19 cellular contexts compared by ENCODE assay signal in the genomic region with DNA sequence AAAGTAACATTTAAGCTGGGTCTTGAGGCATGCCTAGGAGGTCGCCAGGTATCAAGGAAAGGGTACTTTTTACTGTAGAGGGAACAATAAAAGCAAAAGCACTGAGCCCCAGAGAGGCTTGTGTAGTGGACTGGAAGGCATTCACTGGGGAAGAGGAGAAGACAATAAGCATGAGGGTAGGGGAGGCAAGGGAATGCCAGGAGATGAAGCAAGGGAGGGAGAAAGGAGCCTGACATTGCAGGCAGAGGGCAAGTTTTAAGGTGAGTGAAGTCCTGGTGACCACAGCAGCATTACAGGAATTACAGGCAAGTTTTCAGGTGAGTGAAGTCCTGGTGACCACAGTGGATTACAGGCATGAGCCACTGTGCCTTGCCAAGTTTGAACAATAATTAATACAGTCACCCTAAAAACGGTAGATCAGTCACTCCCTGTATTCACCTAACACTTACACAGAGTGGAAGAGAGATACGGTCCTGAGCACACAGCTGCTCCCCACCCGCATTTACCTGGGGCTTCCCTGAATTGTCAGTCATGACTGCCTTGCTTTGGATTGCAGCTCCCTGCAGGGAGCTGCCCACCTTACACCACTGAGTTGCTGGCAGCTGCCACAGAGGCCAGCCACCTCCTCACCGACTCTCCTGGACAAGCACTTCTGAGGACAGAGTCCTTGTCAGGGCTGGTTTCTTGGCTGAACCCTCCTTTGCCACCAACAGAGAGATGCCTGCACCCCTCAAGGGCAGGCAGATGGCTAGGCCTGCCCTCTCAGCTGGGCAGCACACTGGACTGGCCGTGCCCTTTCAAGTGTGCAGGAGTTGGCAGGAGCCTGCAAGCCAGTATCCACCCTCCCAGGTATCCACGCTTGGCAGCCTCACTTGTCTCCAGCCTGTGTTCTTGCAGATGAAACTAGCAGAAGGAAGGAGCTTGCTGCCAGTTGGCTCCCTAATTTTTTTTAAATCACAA. TPM values are rescaled to one million over a fixed set of nuclear protein-coding genes. Genes with fewer than 3 reads are reported as not detected.
DNase-seq lines count a peak whose midpoint lies in the region; ATAC-seq and TF ChIP-seq lines count a peak whose summit lies in the region.
"Had no signal": no experiment of that assay in that cellular context is flagged by ENCODE, and none has a peak within 500 bp of the region (broad histone marks: within the 10 kb centered on the region; RNA-seq: fewer than 3 reads in every experiment).

No MANE protein-coding gene starts in this region.

- H3F3A ChIP-seq in SK-N-SH (replicated peaks; ENCODE audit: insufficient read depth), result no peaks in the 10 kb centered on the region
- H3F3A ChIP-seq in GM23248 (ENCODE audit: insufficient read depth), result no peaks in the 10 kb centered on the region

- TF ChIP-seq CTCF in SK-N-SH (IDR thresholded peaks at IDR 0.05), result no peak

- H3K36me3 ChIP-seq in SK-N-SH (replicated peaks in 1 of 2; ENCODE audit: control insufficient read depth in 1 of 2, insufficient read depth in 2 of 2, low read length in 1 of 2) (no peaks in the 10 kb centered on the region), GM23248 (ENCODE audit: low read depth) (no peaks in the 10 kb centered on the region)

- H3K79me2 ChIP-seq in SK-N-SH (ENCODE audit: insufficient read depth) (no peaks in the 10 kb centered on the region), GM23248 (ENCODE audit: insufficient read depth) (no peaks in the 10 kb centered on the region)

- no peak overlapping the region for H3K9ac ChIP-seq in SK-N-SH
- no peak overlapping the region for H3K9ac ChIP-seq in GM23248

- no peak for TF ChIP-seq RAD21 in SK-N-SH (IDR thresholded peaks at IDR 0.05; ENCODE audit: low read length)

- H4K20me1 ChIP-seq in SK-N-SH (ENCODE audit: insufficient read depth) (no peaks in the 10 kb centered on the region), GM23248 (ENCODE audit: insufficient read depth) (no peaks in the 10 kb centered on the region)

- in situ Hi-C loops in GM23248 (cut with MboI), result no loop called here

- 58% methylated on average over 7 of the region's 7 CpGs for WGBS in SK-N-SH (ENCODE audit: low lambda C conversion rate)
- WGBS in GM23248 (ENCODE audit: low coverage in 1 of 2, low lambda C conversion rate in 2 of 2, missing lambda C conversion rate in 2 of 2), 2 experiments, result 72 to 75% methylated on average over 7 of the region's 7 CpGs

- POLR2A ChIA-PET in SK-N-SH (lab: Yijun Ruan, JAX), result no interaction called here

- ATAC-seq in SK-N-SH treated with all-trans-retinoic acid at 6 μM for 48 hours, result no peak
- ATAC-seq: K562 had no signal

- H3K4me1 ChIP-seq in SK-N-SH (ENCODE audit: control insufficient read depth in 1 of 2, insufficient read depth in 2 of 2, low read depth in 1 of 2, low read length in 1 of 2) (peaks cover 0 to 10% of the 10 kb centered on the region in 2 experiments; a peak in 2 of 4 replicates), GM23248 (ENCODE audit: insufficient read depth) (peaks cover 11% of the 10 kb centered on the region)

- TF ChIP-seq EP300 in SK-N-SH (IDR thresholded peaks at IDR 0.05; ENCODE audit: borderline replicate concordance in 1 of 2, low read depth in 1 of 2, low read length in 1 of 2), result no peak

- H3K9me2 ChIP-seq in SK-N-SH (no peaks in the 10 kb centered on the region), GM23248 (ENCODE audit: insufficient read depth) (no peaks in the 10 kb centered on the region)

- no peaks in the 10 kb centered on the region for H3K27me3 ChIP-seq in SK-N-SH (ENCODE audit: insufficient read depth)
- H3K27me3 ChIP-seq in GM23248 (replicated peaks; ENCODE audit: insufficient read depth), result no peaks in the 10 kb centered on the region; the same call in 1 of the 2 replicates

- H3K9me3 ChIP-seq in SK-N-SH, result no peaks in the 10 kb centered on the region
- H3K9me3 ChIP-seq in GM23248 (ENCODE audit: low read depth), result no peaks in the 10 kb centered on the region

- CTCF ChIA-PET in SK-N-SH (lab: Yijun Ruan, JAX), result interaction anchor here (1.7 kb wide), 1 partner anchor 193 kb away, joined by 5 read pairs; no protein-coding TSS in a partner anchor

- H3K4me2 ChIP-seq in SK-N-SH (no peak overlapping the region), GM23248 (ENCODE audit: unreplicated experiment) (no peak overlapping the region)

- no peak overlapping the region for H3K27ac ChIP-seq in SK-N-SH (ENCODE audit: low read depth in 2 of 2, low read length in 1 of 2)
- H3K27ac ChIP-seq in GM23248, result no peak overlapping the region

- H3K4me3 ChIP-seq in SK-N-SH (ENCODE audit: low read depth in 2 of 2, low read length in 1 of 2) (no peak overlapping the region), GM23248 (no peak overlapping the region)
- H3K4me3 ChIP-seq: K562 had no signal

- H2AFZ ChIP-seq in SK-N-SH (ENCODE audit: low read depth) (no peak overlapping the region), GM23248 (no peak overlapping the region)

- DNase-seq in SK-N-SH (no peak), cerebellar nuclear complex (lab: John Stamatoyannopoulos, UW) (peak; percentile 86 to 94), mucosa of gallbladder (ENCODE audit: low spot score) (peak; percentile 27), NCI-H82 (lab: John Stamatoyannopoulos, UW) (no peak), NCI-H748 (lab: John Stamatoyannopoulos, UW; ENCODE audit: unreplicated experiment) (no peak), GM23248 (no peak)
- DNase-seq in activated T-cell treated with anti-CD3 and anti-CD28 coated beads, Interleukin-2, amount 50 U/mL, for 48 hours, result no peak
- DNase-seq: 8988T, DMS79, NCI-H1105, NCI-H1694, NCI-H2081 treated with DMSO at 0.1 percent for 48 hours, NCI-H446 treated with DMSO at 0.1 percent for 48 hours, NCI-H748 treated with DMSO at 0.1 percent for 48 hours, RPMI8226, SHP77 treated with DMSO at 0.1 percent for 48 hours had no signal

TF ChIP-seq in SK-N-SH treated with all-trans-retinoic acid at 6 μM for 48 hours, 23 proteins besides CTCF, POLR2A, EP300 and RAD21:
- TF ChIP-seq CSRNP3 (CRISPR knock-in tag; IDR thresholded peaks at IDR 0.05), result no peak
- TF ChIP-seq ZFP3 (CRISPR knock-in tag; IDR thresholded peaks at IDR 0.05), result peak; percentile 39; the same call in 1 of the 2 replicates

TF ChIP-seq in SK-N-SH, 30 proteins besides CTCF, POLR2A, EP300 and RAD21 (continues in another document):
- TF ChIP-seq RCOR1 (IDR thresholded peaks at IDR 0.05; ENCODE audit: low read length) (no peak), IRF3 (IDR thresholded peaks at IDR 0.05; ENCODE audit: low read depth, low read length) (no peak), FOXM1 (IDR thresholded peaks at IDR 0.05; ENCODE audit: low read depth) (no peak), POLR2AphosphoS5 (IDR thresholded peaks at IDR 0.05; ENCODE audit: low read depth, low read length) (no peak), CHD2 (IDR thresholded peaks at IDR 0.05; ENCODE audit: low read length, partially characterized antibody) (no peak), SIN3A (IDR thresholded peaks at IDR 0.05; ENCODE audit: borderline replicate concordance, low read depth, low read length) (no peak), ZBTB33 (IDR thresholded peaks at IDR 0.05; ENCODE audit: borderline replicate concordance, low read depth) (no peak), JUND (IDR thresholded peaks at IDR 0.05) (no peak), ELF1 (IDR thresholded peaks at IDR 0.05) (no peak), FOSL2 (IDR thresholded peaks at IDR 0.05; ENCODE audit: borderline replicate concordance, low read depth) (no peak), NRF1 (IDR thresholded peaks at IDR 0.05; ENCODE audit: low read depth, low read length) (no peak), TAF1 (IDR thresholded peaks at IDR 0.05; ENCODE audit: borderline replicate concordance, low read depth, low read length) (no peak), USF1 (IDR thresholded peaks at IDR 0.05; ENCODE audit: borderline replicate concordance, low read depth) (no peak)
- TF ChIP-seq, protein P1, sequence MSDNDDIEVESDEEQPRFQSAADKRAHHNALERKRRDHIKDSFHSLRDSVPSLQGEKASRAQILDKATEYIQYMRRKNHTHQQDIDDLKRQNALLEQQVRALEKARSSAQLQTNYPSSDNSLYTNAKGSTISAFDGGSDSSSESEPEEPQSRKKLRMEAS (IDR thresholded peaks at IDR 0.05; ENCODE audit: low read depth), result no peak

RNA-seq across cellular contexts. Expression of gene KCNK12, which starts 59.0 kb away (rescaled TPM):
- 0.02 TPM in 1 of 2 replicates, not detected in the other for polyA plus RNA-seq in SK-N-SH (2012; rRNA removed)
- polyA plus RNA-seq in SK-N-SH (2012; cell fraction: cytosol; rRNA removed), result 0.01 TPM in 1 of 2 replicates, not detected in the other
- polyA plus RNA-seq in SK-N-SH (2012; cell fraction: nucleus; rRNA removed), result 0.01 TPM in 1 of 2 replicates, not detected in the other
- total RNA-seq in mucosa of gallbladder, result 0.12 TPM
- total RNA-seq in GM23248 (2014; rRNA removed; shearing (Covaris generic)), result not detected in 2 replicates
- 0.03 TPM in 2 replicates for polyA plus RNA-seq in GM23248 (2016; fragmentation: Nextera tagmentation; extraction: Ambion mirVana)
- total RNA-seq: K562 had no signal
- polyA plus RNA-seq: CD14-positive monocyte had no signal

Comparison
In these comparisons a context has a peak if more than half of its experiments do, and no peak if none do; other contexts are left out.
1. DNase-seq: peak in cerebellar nuclear complex (2 of 2) and mucosa of gallbladder (single experiment); none in SK-N-SH (single experiment), NCI-H82 (single experiment), NCI-H748 (single experiment), activated T-cell treated with anti-CD3 and anti-CD28 coated beads, Interleukin-2, amount 50 U/mL, for 48 hours (0 of 2) and GM23248 (single experiment).